ENCODE assay signal across 21 cellular contexts in genomic region chr6:47932575-47932974, GRCh38.
A peak's percentile ranks its signal among the peaks of the same experiment; 100 is the strongest.
DNase-seq lines count a peak whose midpoint lies in the region; ATAC-seq, FAIRE-seq and TF ChIP-seq lines count a peak whose summit lies in the region.
"Had no signal": no experiment of that assay in that cellular context is flagged by ENCODE, and none has a peak within 500 bp of the region (broad histone marks: within the 10 kb centered on the region; RNA-seq: fewer than 3 reads in every experiment).

No MANE protein-coding gene starts in this region.

- intact Hi-C loops in esophagus squamous epithelium (cut with DNase I): no loop called here

- H3K27me3 ChIP-seq in Peyer's patch (no peaks in the 10 kb centered on the region), gastroesophageal sphincter (no peaks in the 10 kb centered on the region), small intestine (ENCODE audit: control insufficient read depth in 2 of 2, insufficient read depth in 2 of 2, low read length in 2 of 2) (no peaks in the 10 kb centered on the region), esophagus squamous epithelium (no peaks in the 10 kb centered on the region), osteoblast (ENCODE audit: insufficient read depth, low read length) (no peaks in the 10 kb centered on the region)
- H3K27me3 ChIP-seq: BLaER1 had no signal

- no peak overlapping the region for H3K4me2 ChIP-seq in osteoblast (ENCODE audit: insufficient read depth, low read length)
- H3K4me2 ChIP-seq: BLaER1 had no signal

- TF ChIP-seq CTCF in Peyer's patch (IDR thresholded peaks at IDR 0.05) (no peak), gastroesophageal sphincter (IDR thresholded peaks at IDR 0.05) (no peak), esophagus squamous epithelium (IDR thresholded peaks at IDR 0.05) (no peak), osteoblast (IDR thresholded peaks at IDR 0.05; ENCODE audit: extremely low read depth, low read depth, low read length) (no peak)

- peak; percentile 39 for ATAC-seq in gastroesophageal sphincter
- ATAC-seq: CD8-positive, alpha-beta T cell; GM12878 had no signal

- no peak overlapping the region for H3K27ac ChIP-seq in Peyer's patch
- no peak overlapping the region for H3K27ac ChIP-seq in gastroesophageal sphincter
- no peak overlapping the region for H3K27ac ChIP-seq in small intestine (ENCODE audit: low read depth in 1 of 2, low read length in 1 of 2)
- no peak overlapping the region for H3K27ac ChIP-seq in esophagus squamous epithelium
- H3K27ac ChIP-seq in osteoblast (ENCODE audit: low read depth, low read length): no peak overlapping the region
- H3K27ac ChIP-seq: BLaER1, C4-2B, GM23248 had no signal

- H3K4me3 ChIP-seq in Peyer's patch (no peak overlapping the region), gastroesophageal sphincter (no peak overlapping the region), small intestine (ENCODE audit: low read depth in 1 of 2, low read length in 2 of 2) (no peak overlapping the region), esophagus squamous epithelium (no peak overlapping the region), osteoblast (ENCODE audit: insufficient read depth, low read length) (no peak overlapping the region)
- H3K4me3 ChIP-seq: BLaER1, GM12878, GM23248 had no signal

- H3K36me3 ChIP-seq in Peyer's patch (no peaks in the 10 kb centered on the region), gastroesophageal sphincter (no peaks in the 10 kb centered on the region), small intestine (ENCODE audit: control insufficient read depth in 2 of 2, insufficient read depth in 2 of 2, low read length in 2 of 2) (no peaks in the 10 kb centered on the region), esophagus squamous epithelium (no peaks in the 10 kb centered on the region), osteoblast (ENCODE audit: insufficient read depth, low read length) (no peaks in the 10 kb centered on the region)
- H3K36me3 ChIP-seq: BLaER1 had no signal

- WGBS in gastroesophageal sphincter (ENCODE audit: low coverage in 1 of 2), 2 donors: 69 to 85% methylated on average over 4 of the region's 4 CpGs
- WGBS in small intestine, 3 donors: 9 to 52% (median 25%) methylated on average over 4 of the region's 4 CpGs
- WGBS in esophagus squamous epithelium, 2 donors: 65 to 74% methylated on average over 4 of the region's 4 CpGs

- no peaks in the 10 kb centered on the region for H3K9me3 ChIP-seq in Peyer's patch
- H3K9me3 ChIP-seq in gastroesophageal sphincter: no peaks in the 10 kb centered on the region
- H3K9me3 ChIP-seq in small intestine (ENCODE audit: control insufficient read depth, low read depth): no peaks in the 10 kb centered on the region
- H3K9me3 ChIP-seq in esophagus squamous epithelium: no peaks in the 10 kb centered on the region
- no peaks in the 10 kb centered on the region for H3K9me3 ChIP-seq in osteoblast (ENCODE audit: low read depth, low read length)
- H3K9me3 ChIP-seq: BLaER1 had no signal

- H3K4me1 ChIP-seq in Peyer's patch: peaks cover 0 to 6% (median 0%) of the 10 kb centered on the region in 4 donors
- H3K4me1 ChIP-seq in gastroesophageal sphincter: no peaks in the 10 kb centered on the region
- no peaks in the 10 kb centered on the region for H3K4me1 ChIP-seq in small intestine (ENCODE audit: control insufficient read depth in 2 of 2, insufficient read depth in 1 of 2, low read depth in 1 of 2, low read length in 1 of 2)
- H3K4me1 ChIP-seq in esophagus squamous epithelium: no peaks in the 10 kb centered on the region
- no peaks in the 10 kb centered on the region for H3K4me1 ChIP-seq in osteoblast (ENCODE audit: insufficient read depth, low read length)

- no peak for TF ChIP-seq POLR2A in Peyer's patch (IDR thresholded peaks at IDR 0.05)
- no peak for TF ChIP-seq POLR2A in gastroesophageal sphincter (IDR thresholded peaks at IDR 0.05)
- no peak for TF ChIP-seq POLR2A in esophagus squamous epithelium (IDR thresholded peaks at IDR 0.05)

- H4K20me1 ChIP-seq in osteoblast (ENCODE audit: insufficient read depth, low read length): no peaks in the 10 kb centered on the region
- H4K20me1 ChIP-seq: BLaER1 had no signal

- FAIRE-seq in small intestine (lab: Jason Lieb, UNC): no peak
- FAIRE-seq: D721Med, GM12878, GM19239, H1 had no signal

- H2AFZ ChIP-seq in osteoblast (ENCODE audit: low read length): no peak overlapping the region
- H2AFZ ChIP-seq: GM23248 had no signal

- DNase-seq in Peyer's patch (peak in 2 of 3 donors; percentile 45), small intestine (peak; percentile 38), esophagus squamous epithelium (lab: John Stamatoyannopoulos, UW) (no peak), NCI-H2081 (lab: John Stamatoyannopoulos, UW) (no peak), osteoblast (ENCODE audit: insufficient read length, low spot score, missing footprints) (no peak)
- DNase-seq: CD4-positive, CD25-positive, alpha-beta regulatory T cell; CD8-positive, alpha-beta T cell; DMS 273 treated with DMSO at 0.1 percent for 48 hours; DMS79; EL; GDM1; GM23248; H7; HCEC 1CT had no signal

- TF ChIP-seq EP300 in gastroesophageal sphincter (IDR thresholded peaks at IDR 0.05): no peak

- H3K79me2 ChIP-seq in osteoblast (ENCODE audit: insufficient read depth, low read length): no peaks in the 10 kb centered on the region

Comparison
In these comparisons a context has a peak if more than half of its experiments do, and no peak if none do; other contexts are left out.
1. DNase-seq: peak in Peyer's patch (2 of 3) and small intestine (single experiment); none in esophagus squamous epithelium (single experiment), NCI-H2081 (0 of 2) and osteoblast (single experiment).